Comparison of ENCODE assay signal across 8 cellular contexts in genomic region chr6:28657367-28657755, GRCh38.
DNase-seq lines count a peak whose midpoint lies in the region; ATAC-seq and TF ChIP-seq lines count a peak whose summit lies in the region.

No MANE protein-coding gene starts in this region.

- no peaks in the 10 kb centered on the region for H3K36me3 ChIP-seq in testis (ENCODE audit: low read depth, missing control alignments)

- POLR2A ChIA-PET in activated CD4-positive, alpha-beta memory T cell treated with anti-CD3 and anti-CD28 coated beads for 36 hours (lab: Charles Lee) = no interaction called here

- H3K4me1 ChIP-seq in testis = peaks cover 6% of the 10 kb centered on the region

- TF ChIP-seq CTCF in testis (IDR thresholded peaks at IDR 0.05) = no peak

- H3K4me3 Mint-ChIP-seq in activated CD8-positive, alpha-beta memory T cell treated with anti-CD3 and anti-CD28 coated beads, Interleukin-2, amount 10 ng/mL, durations not matched to agents 7 days and 5 days = peak overlapping the region; percentile 68
- peak overlapping the region; percentile 69 for H3K4me3 Mint-ChIP-seq in activated CD4-positive, alpha-beta memory T cell treated with anti-CD3 and anti-CD28 coated beads for 36 hours

- peak overlapping the region in 1 of 2 donors; percentile 74 for H3K27ac ChIP-seq in testis

- DNase-seq in activated CD8-positive, alpha-beta memory T cell treated with anti-CD3 and anti-CD28 coated beads, Interleukin-2, amount 10 ng/mL, durations not matched to agents 7 days and 5 days = no peak
- no peak for DNase-seq in activated CD8-positive, alpha-beta memory T cell treated with anti-CD3 and anti-CD28 coated beads for 24 hours
- no peak for DNase-seq in activated CD4-positive, alpha-beta memory T cell treated with anti-CD3 and anti-CD28 coated beads for 36 hours
- DNase-seq in testis (no peak), DMS153 treated with DMSO at 0.1 percent for 48 hours (lab: John Stamatoyannopoulos, UW; ENCODE audit: unreplicated experiment) (no peak), erythroblast (lab: John Stamatoyannopoulos, UW) (no peak)

- CTCF ChIA-PET in activated CD8-positive, alpha-beta memory T cell treated with anti-CD3 and anti-CD28 coated beads, Interleukin-2, amount 10 ng/mL, durations not matched to agents 7 days and 5 days (lab: Charles Lee) = no interaction called here
- CTCF ChIA-PET in activated CD4-positive, alpha-beta memory T cell treated with anti-CD3 and anti-CD28 coated beads for 36 hours (lab: Charles Lee) = interaction anchor here (1.2 kb wide), 1 partner anchor 181 kb away, joined by 4 read pairs; no protein-coding TSS in a partner anchor

- no peak for ATAC-seq in activated CD8-positive, alpha-beta memory T cell treated with anti-CD3 and anti-CD28 coated beads, Interleukin-2, amount 10 ng/mL, durations not matched to agents 7 days and 5 days
- ATAC-seq in GM21619 (IDR thresholded peaks at IDR 0.05; ENCODE audit: unreplicated experiment) = no peak

- 1 to 3% methylated on average over 10 of the region's 10 CpGs for WGBS in testis, 2 donors

- H3K36me3 Mint-ChIP-seq in activated CD8-positive, alpha-beta memory T cell treated with anti-CD3 and anti-CD28 coated beads, Interleukin-2, amount 10 ng/mL, durations not matched to agents 7 days and 5 days = no peaks in the 10 kb centered on the region
- H3K36me3 Mint-ChIP-seq in activated CD4-positive, alpha-beta memory T cell treated with anti-CD3 and anti-CD28 coated beads for 36 hours = no peaks in the 10 kb centered on the region

- H3K4me1 Mint-ChIP-seq in activated CD8-positive, alpha-beta memory T cell treated with anti-CD3 and anti-CD28 coated beads, Interleukin-2, amount 10 ng/mL, durations not matched to agents 7 days and 5 days = peaks cover 17% of the 10 kb centered on the region
- peaks cover 24% of the 10 kb centered on the region for H3K4me1 Mint-ChIP-seq in activated CD4-positive, alpha-beta memory T cell treated with anti-CD3 and anti-CD28 coated beads for 36 hours (ENCODE audit: low read depth)

- H3K4me3 ChIP-seq in iPS-11a (ENCODE audit: low read depth, low read length) = peak overlapping the region; percentile 77
- peak overlapping the region; percentile 21 to 64 for H3K4me3 ChIP-seq in testis

- H3K9me3 ChIP-seq in testis = no peaks in the 10 kb centered on the region

- H3K27ac Mint-ChIP-seq in activated CD8-positive, alpha-beta memory T cell treated with anti-CD3 and anti-CD28 coated beads, Interleukin-2, amount 10 ng/mL, durations not matched to agents 7 days and 5 days = no peak overlapping the region
- no peak overlapping the region for H3K27ac Mint-ChIP-seq in activated CD4-positive, alpha-beta memory T cell treated with anti-CD3 and anti-CD28 coated beads for 36 hours

- no peak for TF ChIP-seq POLR2A in testis (IDR thresholded peaks at IDR 0.05)
- TF ChIP-seq POLR2A in erythroblast (IDR thresholded peaks at IDR 0.05; ENCODE audit: low read length) = no peak

- intact Hi-C loops in activated CD4-positive, alpha-beta memory T cell treated with anti-CD3 and anti-CD28 coated beads for 36 hours (cut with micrococcal nuclease) = no loop called here
- intact Hi-C loops in testis (cut with DNase I; ENCODE audit: low total_unique reads) = no loop called here

- no peaks in the 10 kb centered on the region for H3K27me3 ChIP-seq in testis

- H3K27me3 Mint-ChIP-seq in activated CD8-positive, alpha-beta memory T cell treated with anti-CD3 and anti-CD28 coated beads, Interleukin-2, amount 10 ng/mL, durations not matched to agents 7 days and 5 days = peaks cover 62% of the 10 kb centered on the region
- peaks cover 59% of the 10 kb centered on the region for H3K27me3 Mint-ChIP-seq in activated CD4-positive, alpha-beta memory T cell treated with anti-CD3 and anti-CD28 coated beads for 36 hours

- H3K9me3 Mint-ChIP-seq in activated CD8-positive, alpha-beta memory T cell treated with anti-CD3 and anti-CD28 coated beads, Interleukin-2, amount 10 ng/mL, durations not matched to agents 7 days and 5 days (ENCODE audit: low read depth) = no peaks in the 10 kb centered on the region
- H3K9me3 Mint-ChIP-seq in activated CD4-positive, alpha-beta memory T cell treated with anti-CD3 and anti-CD28 coated beads for 36 hours = no peaks in the 10 kb centered on the region
